9 cellular contexts compared by ENCODE assay signal in the genomic region with DNA sequence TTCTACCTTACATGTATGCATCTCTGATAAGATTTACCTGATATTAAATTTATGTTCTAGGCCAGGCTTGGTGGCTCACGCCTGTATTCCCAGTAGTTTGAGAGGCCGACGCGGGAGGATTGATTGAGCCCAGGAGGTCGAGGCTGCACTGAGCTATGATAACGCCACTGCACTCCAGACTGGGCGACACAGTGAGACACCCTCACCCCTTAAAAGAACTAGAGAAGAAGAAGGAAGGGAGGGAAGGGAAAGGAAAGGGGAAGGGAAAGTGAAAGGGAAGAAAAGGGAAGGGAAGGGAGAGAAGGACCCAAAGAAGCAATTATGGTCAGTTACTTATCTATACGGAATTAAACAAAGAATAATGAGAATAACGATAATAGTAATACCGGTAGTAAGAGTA. TPM values are rescaled to one million over a fixed set of nuclear protein-coding genes. Genes with fewer than 3 reads are reported as not detected.
DNase-seq lines count a peak whose midpoint lies in the region; ATAC-seq and TF ChIP-seq lines count a peak whose summit lies in the region.
"Had no signal": no experiment of that assay in that cellular context is flagged by ENCODE, and none has a peak within 500 bp of the region (broad histone marks: within the 10 kb centered on the region; RNA-seq: fewer than 3 reads in every experiment).

No MANE protein-coding gene starts in this region.

- peak; percentile 22 for DNase-seq in DMS53 (lab: John Stamatoyannopoulos, UW)
- DNase-seq in DMS53 treated with DMSO at 0.1 percent for 48 hours (lab: John Stamatoyannopoulos, UW; ENCODE audit: unreplicated experiment): no peak
- DNase-seq in SK-N-MC (ENCODE audit: low read depth, low spot score): no peak
- DNase-seq in right cardiac atrium: peak in 1 of 3 donors; percentile 51
- DNase-seq in spleen: peak; percentile 78
- DNase-seq in kidney tubule cell (ENCODE audit: low spot score): no peak
- no peak for DNase-seq in NCI-H526 (lab: John Stamatoyannopoulos, UW)
- DNase-seq: 8988T had no signal

- H3K9me3 ChIP-seq in SK-N-MC (ENCODE audit: low read depth, low read length) (no peaks in the 10 kb centered on the region), right cardiac atrium (ENCODE audit: control insufficient read depth, low read length) (no peaks in the 10 kb centered on the region), spleen (peaks cover 0 to 6% (median 0%) of the 10 kb centered on the region in 8 donors)

- H3K27ac ChIP-seq in SK-N-MC (peak overlapping the region; percentile 94; the same call in 1 of the 2 replicates), right cardiac atrium (ENCODE audit: low read length) (peak overlapping the region; percentile 89), spleen (peak overlapping the region; percentile 85 to 96 (median 92))

- TF ChIP-seq CTCF in spleen (IDR thresholded peaks at IDR 0.05 in 8 of 11, conservative IDR thresholded peaks at IDR 0.05 in 3 of 11): no peak

- 68% methylated on average over 10 of the region's 10 CpGs for WGBS in right cardiac atrium
- 72 to 80% (median 79%) methylated on average over 10 of the region's 10 CpGs for WGBS in spleen, 5 donors

- H3K4me1 ChIP-seq in right cardiac atrium (ENCODE audit: control insufficient read depth, insufficient read depth, low read length) (peaks cover 2% of the 10 kb centered on the region), spleen (peaks cover 3 to 41% (median 29%) of the 10 kb centered on the region in 6 donors)

- ATAC-seq in right cardiac atrium (no peak), GM21423 (IDR thresholded peaks at IDR 0.05; ENCODE audit: unreplicated experiment) (no peak)

- H3K9ac ChIP-seq in SK-N-MC (ENCODE audit: insufficient read length): peak overlapping the region; percentile 93

- H3K36me3 ChIP-seq in SK-N-MC (ENCODE audit: insufficient read depth, low read length) (peaks cover 22% of the 10 kb centered on the region), spleen (no peaks in the 10 kb centered on the region)

- no peak for TF ChIP-seq POLR2A in spleen (IDR thresholded peaks at IDR 0.05)

- H3K27me3 ChIP-seq in right cardiac atrium (ENCODE audit: control insufficient read depth, insufficient read depth) (no peaks in the 10 kb centered on the region), spleen (replicated peaks in 1 of 7) (no peaks in the 10 kb centered on the region)

- H3K4me3 ChIP-seq in SK-N-MC (peak overlapping the region; percentile 82), right cardiac atrium (ENCODE audit: low read length) (peak overlapping the region; percentile 81), spleen (peak overlapping the region in 6 of 8 donors; percentile 65 to 99 (median 94))

- intact Hi-C loops in right cardiac atrium (cut with DNase I) (no loop called here), spleen (cut with DNase I; ENCODE audit: low total_unique reads) (no loop called here)

RNA-seq across cellular contexts. Expression of gene RFK, which starts 1.2 kb away (rescaled TPM):
- total RNA-seq in right cardiac atrium (10 to 100 TPM; 18.1 to 26.9 (median 24.6) TPM), spleen (10 to 100 TPM; 11.7 to 21.4 (median 16.4) TPM)
- polyA plus RNA-seq in right cardiac atrium (16.5 TPM), spleen (10 to 100 TPM in 2 of 3 donors, 1 to 10 TPM in 1; 5.4 to 13.6 (median 10.1) TPM)

Comparison
In these comparisons a context has a peak if more than half of its experiments do, and no peak if none do; other contexts are left out.
1. DNase-seq: peak in DMS53 (single experiment) and spleen (single experiment); none in DMS53 treated with DMSO at 0.1 percent for 48 hours (single experiment), SK-N-MC (single experiment), kidney tubule cell (single experiment) and NCI-H526 (0 of 2).
2. Peak in every context shown above with its lines, with median percentiles within 50 percentile points of each other: H3K27ac ChIP-seq and H3K4me3 ChIP-seq.